12 cellular contexts compared by ENCODE assay signal in the genomic region with DNA sequence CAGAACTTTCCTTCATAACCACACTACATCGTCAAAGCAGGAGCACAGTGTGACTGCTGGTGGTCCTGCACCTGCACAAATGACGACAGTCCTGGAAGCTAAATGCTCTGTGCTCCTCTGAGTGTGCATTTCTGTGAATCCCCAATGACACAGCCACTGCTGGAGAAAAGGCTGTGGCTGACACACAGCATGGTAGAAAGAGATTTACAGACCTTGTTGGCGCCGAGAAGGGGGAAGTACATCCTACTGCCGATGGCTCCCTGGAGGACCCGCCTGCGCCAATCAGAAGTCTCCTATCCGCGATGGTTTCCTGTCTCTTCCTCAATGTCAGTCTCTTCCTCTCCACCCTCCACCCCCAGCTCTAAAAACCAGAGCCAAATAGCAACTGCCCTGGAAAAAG.
A peak's percentile ranks its signal among the peaks of the same experiment; 100 is the strongest.
DNase-seq lines count a peak whose midpoint lies in the region; ATAC-seq, FAIRE-seq and TF ChIP-seq lines count a peak whose summit lies in the region.
"Had no signal": no experiment of that assay in that cellular context is flagged by ENCODE, and none has a peak within 500 bp of the region (broad histone marks: within the 10 kb centered on the region; RNA-seq: fewer than 3 reads in every experiment).

No MANE protein-coding gene starts in this region.

- no peaks in the 10 kb centered on the region for H4K20me1 ChIP-seq in Karpas-422 (ENCODE audit: insufficient read depth, low read depth, low read length)

- CTCF ChIA-PET in activated CD8-positive, alpha-beta T cell treated with anti-CD3 and anti-CD28 coated beads, Interleukin-2, amount 10 ng/mL, durations not matched to agents 7 days and 5 days (lab: Charles Lee) = interaction anchor here (0.8 to 2.3 kb wide), 4 partner anchors 25 to 421 kb away, joined by 3 to 10 read pairs (median 6); no protein-coding TSS in a partner anchor

- no peak for TF ChIP-seq CTCF in CD14-positive monocyte (IDR thresholded peaks at IDR 0.05)

- peak; percentile 75 for ATAC-seq in activated CD8-positive, alpha-beta T cell treated with anti-CD3 and anti-CD28 coated beads, Interleukin-2, amount 10 ng/mL, durations not matched to agents 7 days and 5 days
- ATAC-seq in naive thymus-derived CD8-positive, alpha-beta T cell = peak; percentile 79 to 83
- ATAC-seq in GM19397 (IDR thresholded peaks at IDR 0.05; ENCODE audit: unreplicated experiment) = no peak
- no peak for ATAC-seq in HG02678 (IDR thresholded peaks at IDR 0.05; ENCODE audit: unreplicated experiment)

- H3K27ac Mint-ChIP-seq in CD14-positive monocyte = peak overlapping the region; percentile 71 to 87 (median 85)
- H3K27ac Mint-ChIP-seq in activated CD8-positive, alpha-beta T cell treated with anti-CD3 and anti-CD28 coated beads, Interleukin-2, amount 10 ng/mL, durations not matched to agents 7 days and 5 days = peak overlapping the region; percentile 76
- H3K27ac Mint-ChIP-seq in naive thymus-derived CD8-positive, alpha-beta T cell = peak overlapping the region in 8 of 10 donors; percentile 19 to 90 (median 58)
- H3K27ac Mint-ChIP-seq: progenitor cell of endocrine pancreas had no signal

- 64 to 81% (median 76%) methylated on average over 9 of the region's 9 CpGs for WGBS in small intestine, 3 donors

- no peak overlapping the region for H3K4me3 ChIP-seq in Karpas-422 (ENCODE audit: low read length)
- no peak overlapping the region for H3K4me3 ChIP-seq in small intestine (ENCODE audit: low read depth in 1 of 2, low read length in 2 of 2)
- H3K4me3 ChIP-seq: Peyer's patch had no signal

- no peaks in the 10 kb centered on the region for H3K9me2 ChIP-seq in Karpas-422 (replicated peaks; ENCODE audit: insufficient read depth, low read length)

- H3K9me3 ChIP-seq in Karpas-422 (ENCODE audit: low read length) (no peaks in the 10 kb centered on the region), small intestine (ENCODE audit: control insufficient read depth, low read depth) (no peaks in the 10 kb centered on the region)
- H3K9me3 ChIP-seq: Caco-2, Peyer's patch had no signal

- DNase-seq in CD14-positive monocyte (ENCODE audit: low spot score) = peak; percentile 74
- peak; percentile 63 for DNase-seq in Karpas-422
- DNase-seq in activated CD8-positive, alpha-beta T cell treated with anti-CD3 and anti-CD28 coated beads, Interleukin-2, amount 10 ng/mL, durations not matched to agents 7 days and 5 days = peak; percentile 33
- DNase-seq in naive thymus-derived CD8-positive, alpha-beta T cell = peak in 5 of 10 donors; percentile 4 to 32 (median 22)
- DNase-seq in SW 1271 (lab: John Stamatoyannopoulos, UW) = no peak
- DNase-seq in small intestine = no peak
- DNase-seq: Caco-2, NCI-H2029 had no signal

- H3K27me3 Mint-ChIP-seq in CD14-positive monocyte (ENCODE audit: low read depth in 3 of 3) = peaks cover 0 to 5% (median 2%) of the 10 kb centered on the region in 3 donors
- no peaks in the 10 kb centered on the region for H3K27me3 Mint-ChIP-seq in activated CD8-positive, alpha-beta T cell treated with anti-CD3 and anti-CD28 coated beads, Interleukin-2, amount 10 ng/mL, durations not matched to agents 7 days and 5 days (ENCODE audit: low read depth)
- no peaks in the 10 kb centered on the region for H3K27me3 Mint-ChIP-seq in naive thymus-derived CD8-positive, alpha-beta T cell

- no peak overlapping the region; the same call in 1 of the 2 replicates for H2AFZ ChIP-seq in Karpas-422 (ENCODE audit: low read length)

- H3K27ac ChIP-seq in Karpas-422 (ENCODE audit: low read length) (no peak overlapping the region), small intestine (ENCODE audit: low read depth in 1 of 2, low read length in 1 of 2) (no peak overlapping the region)
- H3K27ac ChIP-seq: Peyer's patch had no signal

- peaks cover 72% of the 10 kb centered on the region for H3K4me1 Mint-ChIP-seq in CD14-positive monocyte
- H3K4me1 Mint-ChIP-seq in activated CD8-positive, alpha-beta T cell treated with anti-CD3 and anti-CD28 coated beads, Interleukin-2, amount 10 ng/mL, durations not matched to agents 7 days and 5 days (ENCODE audit: low read depth) = peaks cover 20% of the 10 kb centered on the region
- H3K4me1 Mint-ChIP-seq in naive thymus-derived CD8-positive, alpha-beta T cell = peaks cover 10 to 31% (median 29%) of the 10 kb centered on the region in 4 donors

- no peak for FAIRE-seq in small intestine (lab: Jason Lieb, UNC)

- no peaks in the 10 kb centered on the region for H3K79me2 ChIP-seq in Karpas-422 (ENCODE audit: low read length)

- H3K4me3 Mint-ChIP-seq in CD14-positive monocyte = peak overlapping the region; percentile 3 to 79
- peak overlapping the region; percentile 58 for H3K4me3 Mint-ChIP-seq in activated CD8-positive, alpha-beta T cell treated with anti-CD3 and anti-CD28 coated beads, Interleukin-2, amount 10 ng/mL, durations not matched to agents 7 days and 5 days
- H3K4me3 Mint-ChIP-seq in naive thymus-derived CD8-positive, alpha-beta T cell = peak overlapping the region; percentile 58 to 78 (median 70)

- peaks cover 0 to 7% (median 0%) of the 10 kb centered on the region in 7 donors for H3K9me3 Mint-ChIP-seq in CD14-positive monocyte
- no peaks in the 10 kb centered on the region for H3K9me3 Mint-ChIP-seq in activated CD8-positive, alpha-beta T cell treated with anti-CD3 and anti-CD28 coated beads, Interleukin-2, amount 10 ng/mL, durations not matched to agents 7 days and 5 days (ENCODE audit: insufficient read depth)
- no peaks in the 10 kb centered on the region for H3K9me3 Mint-ChIP-seq in naive thymus-derived CD8-positive, alpha-beta T cell

- H3K4me2 ChIP-seq in Karpas-422 (ENCODE audit: low read depth, low read length, poor library complexity, severe bottlenecking) = no peak overlapping the region

- peaks cover 0 to 3% of the 10 kb centered on the region in 2 donors for H3K36me3 Mint-ChIP-seq in CD14-positive monocyte
- H3K36me3 Mint-ChIP-seq in activated CD8-positive, alpha-beta T cell treated with anti-CD3 and anti-CD28 coated beads, Interleukin-2, amount 10 ng/mL, durations not matched to agents 7 days and 5 days (ENCODE audit: low read depth) = peaks cover 2% of the 10 kb centered on the region
- H3K36me3 Mint-ChIP-seq in naive thymus-derived CD8-positive, alpha-beta T cell = no peaks in the 10 kb centered on the region

- intact Hi-C loops in CD14-positive monocyte (cut with micrococcal nuclease) = loop anchor here in 1 of 2 donors (10.0 kb wide), 1 partner anchor 131 kb away; no protein-coding TSS in a partner anchor

- peaks cover 7% of the 10 kb centered on the region; the same call in 1 of the 2 replicates for H3K4me1 ChIP-seq in Karpas-422 (ENCODE audit: low read length)
- H3K4me1 ChIP-seq in small intestine (ENCODE audit: control insufficient read depth in 2 of 2, insufficient read depth in 1 of 2, low read depth in 1 of 2, low read length in 1 of 2) = no peaks in the 10 kb centered on the region
- H3K4me1 ChIP-seq: Caco-2, Peyer's patch had no signal

- no peak overlapping the region for H3K9ac ChIP-seq in Karpas-422 (ENCODE audit: low read length)

- POLR2A ChIA-PET in activated CD8-positive, alpha-beta T cell treated with anti-CD3 and anti-CD28 coated beads, Interleukin-2, amount 10 ng/mL, durations not matched to agents 7 days and 5 days (lab: Charles Lee) = no interaction called here
- POLR2A ChIA-PET in naive thymus-derived CD8-positive, alpha-beta T cell (lab: Charles Lee) = no interaction called here

- no peaks in the 10 kb centered on the region for H3K27me3 ChIP-seq in Karpas-422 (ENCODE audit: low read length)
- H3K27me3 ChIP-seq in small intestine (ENCODE audit: control insufficient read depth in 2 of 2, insufficient read depth in 2 of 2, low read length in 2 of 2) = no peaks in the 10 kb centered on the region
- H3K27me3 ChIP-seq: Peyer's patch had no signal

- H3K36me3 ChIP-seq in Karpas-422 (ENCODE audit: insufficient read depth, low read length) (no peaks in the 10 kb centered on the region), small intestine (ENCODE audit: control insufficient read depth in 2 of 2, insufficient read depth in 2 of 2, low read length in 2 of 2) (no peaks in the 10 kb centered on the region)
- H3K36me3 ChIP-seq: Peyer's patch had no signal

Comparison
In these comparisons a context has a peak if more than half of its experiments do, and no peak if none do; other contexts are left out.
1. DNase-seq: peak in CD14-positive monocyte (single experiment), Karpas-422 (single experiment) and activated CD8-positive, alpha-beta T cell treated with anti-CD3 and anti-CD28 coated beads, Interleukin-2, amount 10 ng/mL, durations not matched to agents 7 days and 5 days (single experiment); none in SW 1271 (0 of 2) and small intestine (single experiment).
2. ATAC-seq: peak in activated CD8-positive, alpha-beta T cell treated with anti-CD3 and anti-CD28 coated beads, Interleukin-2, amount 10 ng/mL, durations not matched to agents 7 days and 5 days (single experiment) and naive thymus-derived CD8-positive, alpha-beta T cell (2 of 2); none in GM19397 (single experiment) and HG02678 (single experiment).
3. Peak in every context shown above with its lines, with median percentiles within 50 percentile points of each other: H3K27ac Mint-ChIP-seq and H3K4me3 Mint-ChIP-seq.